Comparison of ENCODE assay signal across 34 cellular contexts in genomic region chr6:168090706-168091105, GRCh38. TPM values are rescaled to one million over a fixed set of nuclear protein-coding genes. Genes with fewer than 3 reads are reported as not detected.
"Had no signal": no experiment of that assay in that cellular context is flagged by ENCODE, and none has a peak within 500 bp of the region (broad histone marks: within the 10 kb centered on the region; RNA-seq: fewer than 3 reads in every experiment).

No MANE protein-coding gene starts in this region.

- H3K27ac Mint-ChIP-seq: activated CD4-positive, alpha-beta memory T cell treated with anti-CD3 and anti-CD28 coated beads for 36 hours; activated CD4-positive, alpha-beta T cell treated with anti-CD3 and anti-CD28 coated beads for 36 hours; activated naive CD4-positive, alpha-beta T cell treated with anti-CD3 and anti-CD28 coated beads for 36 hours; activated naive CD4-positive, alpha-beta T cell treated with anti-CD3 and anti-CD28 coated beads, Interleukin-2, amount 50 U/mL, for 72 hours; activated T-helper 1 cell treated with anti-CD3 and anti-CD28 coated beads, Interleukin-12 subunit alpha, Interleukin-12 subunit beta, Interleukin-2, Interleukin-4 antibody, amounts not matched to agents 30 ng/mL and 10 ng/mL and 1 ng/mL, durations not matched to agents 14 hours and 24 hours and 36 hours; T-helper 1 cell treated with Interleukin-12 subunit alpha and Interleukin-12 subunit beta and Interleukin-4 antibody, amounts not matched to agents 30 μg/mL and 1 μg/mL, for 36 hours; T-helper 2 cell treated with Interferon-gamma antibody and Interleukin-4, amounts not matched to agents 5 μg/mL and 100 μg/mL, for 36 hours; WTC11 had no signal

- H3K27ac ChIP-seq: adrenal gland, RWPE1, SJCRH30, SK-N-MC had no signal

- H3K36me3 ChIP-seq: adrenal gland, SJCRH30 had no signal

- H3K4me1 Mint-ChIP-seq: activated CD4-positive, alpha-beta T cell treated with anti-CD3 and anti-CD28 coated beads for 36 hours had no signal

- H3K4me1 ChIP-seq: adrenal gland had no signal

- H3K4me3 ChIP-seq: adrenal gland, SJCRH30, SK-N-MC had no signal

- DNase-seq: activated CD4-positive, alpha-beta memory T cell treated with anti-CD3 and anti-CD28 coated beads for 36 hours; activated CD4-positive, alpha-beta T cell treated with anti-CD3 and anti-CD28 coated beads for 36 hours; activated CD4-positive, alpha-beta T cell treated with anti-CD3 and anti-CD28 coated beads, Interleukin-2, amount 50 U/mL, for 1 hour; activated CD8-positive, alpha-beta memory T cell treated with anti-CD3 and anti-CD28 coated beads, Interleukin-2, amount 50 U/mL, for 4 hours; activated gamma-delta T cell treated with Interleukin-2 at 50 U/mL for 16 hours; activated naive CD4-positive, alpha-beta T cell treated with anti-CD3 and anti-CD28 coated beads for 36 hours; activated T-cell treated with anti-CD3 and anti-CD28 coated beads for 4 hours; activated T-cell treated with anti-CD3 and anti-CD28 coated beads, Interleukin-2, amount 50 U/mL, for 4 hours; adrenal gland; Karpas-422; KBM-7; NCI-H1048; NCI-H1105 treated with DMSO at 0.1 percent for 48 hours; NCI-H1436; NCI-H1694; NCI-H345; NCI-H524 treated with DMSO at 0.1 percent for 48 hours; PC-3; SJCRH30 had no signal

- H3K27me3 ChIP-seq: adrenal gland had no signal

- H3K36me3 Mint-ChIP-seq: activated CD4-positive, alpha-beta memory T cell treated with anti-CD3 and anti-CD28 coated beads for 36 hours; brain; WTC11 had no signal

- H3K4me3 Mint-ChIP-seq: activated CD4-positive, alpha-beta memory T cell treated with anti-CD3 and anti-CD28 coated beads for 36 hours; activated CD4-positive, alpha-beta T cell treated with anti-CD3 and anti-CD28 coated beads for 36 hours; activated naive CD4-positive, alpha-beta T cell treated with anti-CD3 and anti-CD28 coated beads for 36 hours; activated T-cell treated with anti-CD3 and anti-CD28 coated beads, Interleukin-2, amount 50 U/mL, for 4 hours; activated T-helper 1 cell treated with anti-CD3 and anti-CD28 coated beads, Interleukin-12 subunit alpha, Interleukin-12 subunit beta, Interleukin-2, Interleukin-4 antibody, amounts not matched to agents 30 ng/mL and 10 ng/mL and 1 ng/mL, durations not matched to agents 14 hours and 24 hours and 36 hours; brain; T-helper 1 cell treated with Interleukin-12 subunit alpha and Interleukin-12 subunit beta and Interleukin-4 antibody, amounts not matched to agents 30 μg/mL and 1 μg/mL, for 36 hours; T-helper 2 cell treated with Interferon-gamma antibody and Interleukin-4, amounts not matched to agents 5 μg/mL and 100 μg/mL, for 36 hours; WTC11 had no signal

- ATAC-seq: activated CD4-positive, alpha-beta T cell treated with anti-CD3 and anti-CD28 coated beads for 36 hours; activated CD4-positive, CD25-positive, alpha-beta regulatory T cell treated with anti-CD3 and anti-CD28 coated beads, Interleukin-2, amount 50 U/mL, for 24 hours; activated naive CD4-positive, alpha-beta T cell treated with anti-CD3 and anti-CD28 coated beads, Interleukin-2, amount 50 U/mL, for 72 hours; activated T-cell treated with anti-CD3 and anti-CD28 coated beads, Interleukin-2, amount 50 U/mL, for 4 hours; PC-3; Right ventricle myocardium inferior; WTC11 had no signal

- FAIRE-seq: bronchial epithelial cell, RCC 7860, TTC549 had no signal

- H3K27me3 Mint-ChIP-seq: activated CD4-positive, alpha-beta memory T cell treated with anti-CD3 and anti-CD28 coated beads for 36 hours; activated CD4-positive, alpha-beta T cell treated with anti-CD3 and anti-CD28 coated beads for 36 hours had no signal

- H3K9me3 ChIP-seq: adrenal gland, SJCRH30 had no signal

- H3K9me3 Mint-ChIP-seq: T-helper 2 cell treated with Interferon-gamma antibody and Interleukin-4, amounts not matched to agents 5 μg/mL and 100 μg/mL, for 36 hours had no signal

RNA-seq across cellular contexts. Expression of gene FRMD1, which starts 11.7 kb away (rescaled TPM):
- total RNA-seq: activated CD4-positive, alpha-beta memory T cell treated with anti-CD3 and anti-CD28 coated beads for 36 hours; activated CD4-positive, alpha-beta T cell treated with anti-CD3 and anti-CD28 coated beads for 36 hours; activated naive CD4-positive, alpha-beta T cell treated with anti-CD3 and anti-CD28 coated beads for 36 hours; activated naive CD4-positive, alpha-beta T cell treated with anti-CD3 and anti-CD28 coated beads, Interleukin-2, amount 50 U/mL, for 72 hours; activated T-cell treated with anti-CD3 and anti-CD28 coated beads, Interleukin-2, amount 50 U/mL, for 4 hours; activated T-helper 1 cell treated with anti-CD3 and anti-CD28 coated beads, Interleukin-12 subunit alpha, Interleukin-12 subunit beta, Interleukin-2, Interleukin-4 antibody, amounts not matched to agents 30 ng/mL and 10 ng/mL and 1 ng/mL, durations not matched to agents 14 hours and 24 hours and 36 hours; bronchial epithelial cell; MCF 10A; NCI-H460; PC-3; SJCRH30 had no signal
